Comparison of ENCODE assay signal across 1 cellular context in genomic region chr7:79400-80055, GRCh38.
TF ChIP-seq lines count a peak whose summit lies in the region.

No MANE protein-coding gene starts in this region.

TF ChIP-seq in K562, 482 proteins besides CTCF, POLR2A, EP300 and RAD21:
- TF ChIP-seq ZNF316 (IDR thresholded peaks at IDR 0.05): 0 out of 2 replicates have a peak, but pooled peaks have one; percentile 8
